1 cellular context compared by ENCODE assay signal in genomic region chr2:74959106-74959751, GRCh38.
A peak's percentile ranks its signal among the peaks of the same experiment; 100 is the strongest.
TF ChIP-seq lines count a peak whose summit lies in the region.

No MANE protein-coding gene starts in this region.

TF ChIP-seq in K562, 482 proteins besides CTCF, POLR2A, EP300 and RAD21 (continued from another document):
- peak in 1 of 2 experiments; percentile 11 for TF ChIP-seq AFF1 (IDR thresholded peaks at IDR 0.05; ENCODE audit: low read depth in 1 of 2, partially characterized antibody in 2 of 2)
- peak; percentile 82 for TF ChIP-seq ZNF280A (IDR thresholded peaks at IDR 0.05; ENCODE audit: low read depth, partially characterized antibody)
- TF ChIP-seq PTTG1 (tag; IDR thresholded peaks at IDR 0.05; ENCODE audit: low read depth) = no peak
- no peak for TF ChIP-seq STAT5B (CRISPR knock-in tag; IDR thresholded peaks at IDR 0.05)
- TF ChIP-seq TRIM24 (IDR thresholded peaks at IDR 0.05) = 0 out of 4 replicates have a peak, but pooled peaks of 1 of the 2 experiments have one; percentile 3
